In the genomic region with DNA sequence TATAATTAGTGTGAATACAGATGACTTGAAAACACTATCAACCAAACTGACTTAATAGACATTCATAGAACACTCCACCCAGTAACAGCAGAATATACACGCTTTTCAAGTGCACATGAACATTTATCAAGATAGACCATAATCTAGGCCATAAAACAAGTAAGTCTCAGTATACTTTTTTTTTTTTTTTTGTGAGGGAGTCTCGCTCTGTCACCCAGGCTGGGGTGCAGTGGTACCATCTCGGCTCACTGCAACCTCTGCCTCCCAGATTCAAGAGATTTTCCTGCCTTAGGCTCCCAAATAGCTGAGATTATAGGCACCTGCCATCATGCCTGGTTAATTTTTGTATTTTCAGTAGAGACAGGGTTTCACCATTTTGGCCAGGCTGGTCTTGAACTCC, we compare ENCODE assay signal across 2 cellular contexts. TPM values are rescaled to one million over a fixed set of nuclear protein-coding genes. Genes with fewer than 3 reads are reported as not detected.
"Had no signal": no experiment of that assay in that cellular context is flagged by ENCODE, and none has a peak within 500 bp of the region (broad histone marks: within the 10 kb centered on the region; RNA-seq: fewer than 3 reads in every experiment).

No MANE protein-coding gene starts in this region.

RNA-seq across cellular contexts. Expression of gene MYCN, which starts 36.4 kb away (rescaled TPM):
- total RNA-seq: G401, GM12878 had no signal
- polyA plus RNA-seq: GM12878 had no signal
